In genomic region chr5:100505984-100506670, GRCh38 we compare ENCODE assay signal across 11 cellular contexts. TPM values are rescaled to one million over a fixed set of nuclear protein-coding genes. Genes with fewer than 3 reads are reported as not detected.
DNase-seq lines count a peak whose midpoint lies in the region; ATAC-seq lines count a peak whose summit lies in the region.
"Had no signal": no experiment of that assay in that cellular context is flagged by ENCODE, and none has a peak within 500 bp of the region (broad histone marks: within the 10 kb centered on the region; RNA-seq: fewer than 3 reads in every experiment).

No MANE protein-coding gene starts in this region.

- peak; percentile 97 for ATAC-seq in esophagus mucosa
- ATAC-seq: activated CD4-positive, CD25-positive, alpha-beta regulatory T cell treated with anti-CD3 and anti-CD28 coated beads, Interleukin-2, amount 50 U/mL, for 24 hours; naive thymus-derived CD8-positive, alpha-beta T cell had no signal

- DNase-seq in GM03348 (ENCODE audit: low spot score) (peak; percentile 9), NOMO-1 treated with dmso at 0.1 percent for 144 hours (lab: John Stamatoyannopoulos, UW; ENCODE audit: unreplicated experiment) (peak; percentile 7), renal cortical epithelial cell (ENCODE audit: low read depth) (peak; percentile 85), cortex of kidney (lab: John Stamatoyannopoulos, UW) (no peak), activated gamma-delta T cell (lab: John Stamatoyannopoulos, UW) (no peak)
- DNase-seq in stimulated activated naive CD4-positive, alpha-beta T cell treated with Interleukin-2 at 50 U/mL for 16 hours (lab: John Stamatoyannopoulos, UW) = no peak
- no peak for DNase-seq in activated CD4-positive, alpha-beta T cell treated with anti-CD3 and anti-CD28 coated beads for 1 hour
- DNase-seq: naive thymus-derived CD8-positive, alpha-beta T cell; stimulated activated CD4-positive, alpha-beta T cell treated with anti-CD3 and anti-CD28 coated beads, Interleukin-4, amount 100 ng/mL, for 4 hours had no signal

RNA-seq across cellular contexts. Expression of gene FAM174A, which starts 29.0 kb away (rescaled TPM):
- total RNA-seq in esophagus mucosa (25.9 TPM), renal cortical epithelial cell (25.8 and 32.0 TPM in 2 replicates)

Comparison
In these comparisons a context has a peak if more than half of its experiments do, and no peak if none do; other contexts are left out.
1. DNase-seq: peak in GM03348 (single experiment), NOMO-1 treated with dmso at 0.1 percent for 144 hours (single experiment) and renal cortical epithelial cell (single experiment); none in stimulated activated naive CD4-positive, alpha-beta T cell treated with Interleukin-2 at 50 U/mL for 16 hours (single experiment), cortex of kidney (single experiment), activated CD4-positive, alpha-beta T cell treated with anti-CD3 and anti-CD28 coated beads for 1 hour (single experiment) and activated gamma-delta T cell (single experiment).